6 cellular contexts compared by ENCODE assay signal in genomic region chr3:151898564-151899261, GRCh38. TPM values are rescaled to one million over a fixed set of nuclear protein-coding genes. Genes with fewer than 3 reads are reported as not detected.
"Had no signal": no experiment of that assay in that cellular context is flagged by ENCODE, and none has a peak within 500 bp of the region (broad histone marks: within the 10 kb centered on the region; RNA-seq: fewer than 3 reads in every experiment).

No MANE protein-coding gene starts in this region.

RNA-seq across cellular contexts. Expression of gene SUCNR1, which starts 25.3 kb away (rescaled TPM):
- total RNA-seq: activated CD8-positive, alpha-beta T cell treated with anti-CD3 and anti-CD28 coated beads for 36 hours; activated T-helper 2 cell treated with anti-CD3 and anti-CD28 coated beads, Interferon-gamma antibody, Interleukin-2, Interleukin-4, amounts not matched to agents 10 μg/mL and 5 μg/mL and 100 μg/mL, durations not matched to agents 14 hours and 24 hours and 36 hours; cardiac muscle cell; LHCN-M2; PC-9; T-helper 2 cell treated with Interferon-gamma antibody and Interleukin-4, amounts not matched to agents 100 ng/mL and 5 ng/mL, for 36 hours had no signal
- polyA plus RNA-seq: cardiac muscle cell had no signal
